In genomic region chr18:48831802-48832201, GRCh38 we compare ENCODE assay signal across 18 cellular contexts.
DNase-seq lines count a peak whose midpoint lies in the region; ATAC-seq and TF ChIP-seq lines count a peak whose summit lies in the region.
"Had no signal": no experiment of that assay in that cellular context is flagged by ENCODE, and none has a peak within 500 bp of the region (broad histone marks: within the 10 kb centered on the region; RNA-seq: fewer than 3 reads in every experiment).

No MANE protein-coding gene starts in this region.

- no peak for TF ChIP-seq CTCF in RWPE2 (IDR thresholded peaks at IDR 0.05; ENCODE audit: poor library complexity, severe bottlenecking)

- H2AFZ ChIP-seq in trophoblast cell (ENCODE audit: insufficient read depth, low read length, poor library complexity), result no peak overlapping the region

- H4K12ac ChIP-seq in trophoblast cell (ENCODE audit: low read depth, low read length), result no peak overlapping the region

- no peaks in the 10 kb centered on the region for H3K9me3 Mint-ChIP-seq in activated CD4-positive, alpha-beta memory T cell treated with anti-CD3 and anti-CD28 coated beads, Interleukin-2, amount 10 ng/mL, durations not matched to agents 7 days and 5 days
- no peaks in the 10 kb centered on the region for H3K9me3 Mint-ChIP-seq in activated CD4-positive, alpha-beta memory T cell treated with anti-CD3 and anti-CD28 coated beads for 36 hours
- H3K9me3 Mint-ChIP-seq in effector memory CD8-positive, alpha-beta T cell, result no peaks in the 10 kb centered on the region

- WGBS in trophoblast cell (ENCODE audit: extremely low coverage, insufficient coverage, insufficient read length), result no CpG with 5 or more reads among the region's 6 CpGs

- peak overlapping the region; percentile 81 for H3K4me3 Mint-ChIP-seq in activated CD4-positive, alpha-beta memory T cell treated with anti-CD3 and anti-CD28 coated beads, Interleukin-2, amount 10 ng/mL, durations not matched to agents 7 days and 5 days
- H3K4me3 Mint-ChIP-seq in activated CD4-positive, alpha-beta memory T cell treated with anti-CD3 and anti-CD28 coated beads for 36 hours, result no peak overlapping the region
- H3K4me3 Mint-ChIP-seq in effector memory CD8-positive, alpha-beta T cell, result peak overlapping the region; percentile 88 to 95
- H3K4me3 Mint-ChIP-seq: B cell had no signal

- H4K8ac ChIP-seq in trophoblast cell (ENCODE audit: low read depth, low read length), result peak overlapping the region; percentile 32

- no peak overlapping the region for H3K23ac ChIP-seq in trophoblast cell (ENCODE audit: low read length)

- no peaks in the 10 kb centered on the region for H3K27me3 Mint-ChIP-seq in activated CD4-positive, alpha-beta memory T cell treated with anti-CD3 and anti-CD28 coated beads, Interleukin-2, amount 10 ng/mL, durations not matched to agents 7 days and 5 days
- no peaks in the 10 kb centered on the region for H3K27me3 Mint-ChIP-seq in activated CD4-positive, alpha-beta memory T cell treated with anti-CD3 and anti-CD28 coated beads for 36 hours
- no peaks in the 10 kb centered on the region for H3K27me3 Mint-ChIP-seq in effector memory CD8-positive, alpha-beta T cell
- H3K27me3 Mint-ChIP-seq: B cell had no signal

- H3K4me2 ChIP-seq in trophoblast cell (ENCODE audit: low read length), result no peak overlapping the region

- H4K91ac ChIP-seq in trophoblast cell (ENCODE audit: low read depth, low read length), result peak overlapping the region; percentile 74

- peak overlapping the region; percentile 20 for H3K14ac ChIP-seq in trophoblast cell (ENCODE audit: low read length)

- POLR2A ChIA-PET in activated CD4-positive, alpha-beta memory T cell treated with anti-CD3 and anti-CD28 coated beads, Interleukin-2, amount 10 ng/mL, durations not matched to agents 7 days and 5 days (lab: Charles Lee), result interaction anchor here (1.0 to 5.8 kb wide), 8 partner anchors 10 to 117 kb away, joined by 3 to 75 read pairs (median 8); no protein-coding TSS in a partner anchor
- POLR2A ChIA-PET in activated CD4-positive, alpha-beta memory T cell treated with anti-CD3 and anti-CD28 coated beads for 36 hours (lab: Charles Lee), result interaction anchor here (1.4 to 5.1 kb wide), 3 partner anchors 11 to 37 kb away, joined by 7 to 30 read pairs (median 17); no protein-coding TSS in a partner anchor

- H2BK120ac ChIP-seq in trophoblast cell (ENCODE audit: insufficient read depth, low read length, poor library complexity), result peak overlapping the region; percentile 77

- intact Hi-C loops in activated CD4-positive, alpha-beta memory T cell treated with anti-CD3 and anti-CD28 coated beads for 36 hours (cut with micrococcal nuclease), result loop anchor here (10.0 kb wide), 1 partner anchor 917 kb away; no protein-coding TSS in a partner anchor

- H3K27me3 ChIP-seq in RWPE2 (ENCODE audit: insufficient read depth, poor library complexity, severe bottlenecking) (no peaks in the 10 kb centered on the region), trophoblast cell (ENCODE audit: insufficient read depth, low read length) (no peaks in the 10 kb centered on the region)

- peaks cover 30% of the 10 kb centered on the region for H3K36me3 Mint-ChIP-seq in activated CD4-positive, alpha-beta memory T cell treated with anti-CD3 and anti-CD28 coated beads, Interleukin-2, amount 10 ng/mL, durations not matched to agents 7 days and 5 days (ENCODE audit: low read depth)
- no peaks in the 10 kb centered on the region for H3K36me3 Mint-ChIP-seq in activated CD4-positive, alpha-beta memory T cell treated with anti-CD3 and anti-CD28 coated beads for 36 hours
- peaks cover 40% of the 10 kb centered on the region for H3K36me3 Mint-ChIP-seq in effector memory CD8-positive, alpha-beta T cell (ENCODE audit: insufficient read depth)

- H3K18ac ChIP-seq in trophoblast cell (ENCODE audit: low read length), result peak overlapping the region; percentile 35

- H3K27ac ChIP-seq in RWPE2 (ENCODE audit: poor library complexity, severe bottlenecking) (peak overlapping the region; percentile 98), trophoblast cell (ENCODE audit: low read depth, low read length) (no peak overlapping the region)
- H3K27ac ChIP-seq: VCaP had no signal

- peaks cover 41% of the 10 kb centered on the region for H3K4me1 ChIP-seq in RWPE2 (ENCODE audit: insufficient read depth, poor library complexity, severe bottlenecking)
- H3K4me1 ChIP-seq in trophoblast cell (ENCODE audit: control insufficient read depth in 1 of 2, insufficient read depth in 2 of 2, low read length in 2 of 2), result peaks cover 55 to 60% of the 10 kb centered on the region in 2 experiments

- H3K4ac ChIP-seq in trophoblast cell (ENCODE audit: low read depth, low read length), result no peak overlapping the region

- DNase-seq in activated CD4-positive, alpha-beta memory T cell treated with anti-CD3 and anti-CD28 coated beads, Interleukin-2, amount 10 ng/mL, durations not matched to agents 7 days and 5 days, result no peak
- DNase-seq in activated CD4-positive, alpha-beta memory T cell treated with anti-CD3 and anti-CD28 coated beads for 36 hours, result no peak
- DNase-seq in RWPE2 (ENCODE audit: low spot score) (no peak), trophoblast cell (no peak)
- DNase-seq in effector memory CD8-positive, alpha-beta T cell, result no peak
- DNase-seq: activated effector memory CD4-positive, alpha-beta T cell treated with Interleukin-2 at 50 U/mL for 16 hours; Calu3; NCI-H1048; NCI-H2107; NCI-H524 treated with DMSO at 0.1 percent for 48 hours; SHP77; stimulated activated CD4-positive, alpha-beta T cell treated with anti-CD3 and anti-CD28 coated beads, Interleukin-1b, Interleukin-23, amount 100 ng/mL, for 48 hours; T-helper 1 cell had no signal

- no peak overlapping the region for H3K27ac Mint-ChIP-seq in activated CD4-positive, alpha-beta memory T cell treated with anti-CD3 and anti-CD28 coated beads, Interleukin-2, amount 10 ng/mL, durations not matched to agents 7 days and 5 days
- H3K27ac Mint-ChIP-seq in activated CD4-positive, alpha-beta memory T cell treated with anti-CD3 and anti-CD28 coated beads for 36 hours, result no peak overlapping the region
- peak overlapping the region; percentile 95 to 100 for H3K27ac Mint-ChIP-seq in effector memory CD8-positive, alpha-beta T cell
- H3K27ac Mint-ChIP-seq: B cell had no signal

- H3K4me3 ChIP-seq in RWPE2 (ENCODE audit: severe bottlenecking), result no peak overlapping the region
- no peak overlapping the region for H3K4me3 ChIP-seq in trophoblast cell (ENCODE audit: low read depth, low read length)

- peaks cover 67% of the 10 kb centered on the region for H3K79me1 ChIP-seq in trophoblast cell (ENCODE audit: low read length)

- H2BK5ac ChIP-seq in trophoblast cell (ENCODE audit: low read depth, low read length, poor library complexity), result peak overlapping the region; percentile 35

- H3K36me3 ChIP-seq in RWPE2 (ENCODE audit: low read depth) (no peaks in the 10 kb centered on the region; the same call in 1 of the 2 replicates), trophoblast cell (ENCODE audit: control insufficient read depth in 1 of 2, insufficient read depth in 2 of 2, low read length in 2 of 2) (no peaks in the 10 kb centered on the region)

- H3K9ac ChIP-seq in trophoblast cell (ENCODE audit: low read length), result no peak overlapping the region

- no peak for ATAC-seq in RWPE2 (ENCODE audit: low read depth)
- ATAC-seq in effector memory CD8-positive, alpha-beta T cell (replicated peaks), result no peak
- no peak for ATAC-seq in HG02840 (IDR thresholded peaks at IDR 0.05; ENCODE audit: low FRiP score, unreplicated experiment)
- ATAC-seq in HG03457 (IDR thresholded peaks at IDR 0.05; ENCODE audit: unreplicated experiment), result no peak
- ATAC-seq in HG03520 (IDR thresholded peaks at IDR 0.05; ENCODE audit: unreplicated experiment), result no peak

- H2BK12ac ChIP-seq in trophoblast cell (ENCODE audit: low read length), result peak overlapping the region; percentile 47

- no peaks in the 10 kb centered on the region for H3K9me3 ChIP-seq in RWPE2 (ENCODE audit: severe bottlenecking)
- no peaks in the 10 kb centered on the region for H3K9me3 ChIP-seq in trophoblast cell (ENCODE audit: insufficient read depth, low read depth, low read length)

- peaks cover 69% of the 10 kb centered on the region for H3K4me1 Mint-ChIP-seq in activated CD4-positive, alpha-beta memory T cell treated with anti-CD3 and anti-CD28 coated beads, Interleukin-2, amount 10 ng/mL, durations not matched to agents 7 days and 5 days
- H3K4me1 Mint-ChIP-seq in activated CD4-positive, alpha-beta memory T cell treated with anti-CD3 and anti-CD28 coated beads for 36 hours (ENCODE audit: low read depth), result peaks cover 59% of the 10 kb centered on the region
- peaks cover 74 to 78% of the 10 kb centered on the region in 2 donors for H3K4me1 Mint-ChIP-seq in effector memory CD8-positive, alpha-beta T cell (ENCODE audit: low read depth in 2 of 2)

- CTCF ChIA-PET in activated CD4-positive, alpha-beta memory T cell treated with anti-CD3 and anti-CD28 coated beads, Interleukin-2, amount 10 ng/mL, durations not matched to agents 7 days and 5 days (lab: Charles Lee), result interaction anchor here (1.4 kb wide), 2 partner anchors 9 to 37 kb away, joined by 3 to 8 read pairs; no protein-coding TSS in a partner anchor
- CTCF ChIA-PET in activated CD4-positive, alpha-beta memory T cell treated with anti-CD3 and anti-CD28 coated beads for 36 hours (lab: Charles Lee), result no interaction called here

- no peak overlapping the region for H2AK5ac ChIP-seq in trophoblast cell (ENCODE audit: low read length)

- peaks cover 7% of the 10 kb centered on the region for H3K79me2 ChIP-seq in trophoblast cell (ENCODE audit: control insufficient read depth, insufficient read depth, low read length, poor library complexity)

Comparison
In these comparisons a context has a peak if more than half of its experiments do, and no peak if none do; other contexts are left out.
1. H3K27ac Mint-ChIP-seq: peak in effector memory CD8-positive, alpha-beta T cell (2 of 2); none in activated CD4-positive, alpha-beta memory T cell treated with anti-CD3 and anti-CD28 coated beads, Interleukin-2, amount 10 ng/mL, durations not matched to agents 7 days and 5 days (single experiment) and activated CD4-positive, alpha-beta memory T cell treated with anti-CD3 and anti-CD28 coated beads for 36 hours (single experiment).